ENCODE assay signal across 12 cellular contexts in genomic region chr12:1972856-1973317, GRCh38. TPM values are rescaled to one million over a fixed set of nuclear protein-coding genes. Genes with fewer than 3 reads are reported as not detected.
DNase-seq lines count a peak whose midpoint lies in the region; ATAC-seq and TF ChIP-seq lines count a peak whose summit lies in the region.
"Had no signal": no experiment of that assay in that cellular context is flagged by ENCODE, and none has a peak within 500 bp of the region (broad histone marks: within the 10 kb centered on the region; RNA-seq: fewer than 3 reads in every experiment).

No MANE protein-coding gene starts in this region.

- no peaks in the 10 kb centered on the region for H3K36me3 ChIP-seq in thyroid gland

- peak; percentile 21 for DNase-seq in M059J (ENCODE audit: low read depth)
- DNase-seq in fibroblast of mammary gland (ENCODE audit: low read depth): peak; percentile 53
- no peak for DNase-seq in mesothelial cell of epicardium (ENCODE audit: low spot score in 2 of 2, unreplicated experiment in 2 of 2)
- peak; percentile 71 to 82 for DNase-seq in thyroid gland
- DNase-seq in stimulated activated naive CD8-positive, alpha-beta T cell treated with anti-CD3 and anti-CD28 coated beads, Interleukin-15, amount 100 ng/mL, for 72 hours: no peak
- DNase-seq in stimulated activated CD4-positive, alpha-beta T cell treated with anti-CD3 and anti-CD28 coated beads, Interleukin-2, amount 100 ng/mL, for 24 hours: no peak
- DNase-seq in activated naive CD4-positive, alpha-beta T cell treated with anti-CD3 and anti-CD28 coated beads, Interleukin-2, amount 50 U/mL, for 72 hours (ENCODE audit: low spot score in 2 of 2): no peak
- DNase-seq in KG1 (lab: John Stamatoyannopoulos, UW): no peak
- DNase-seq: activated T-cell treated with anti-CD3 and anti-CD28 coated beads for 4 hours, DMS79 treated with DMSO at 0.1 percent for 48 hours had no signal

- TF ChIP-seq POLR2A in thyroid gland (IDR thresholded peaks at IDR 0.05): peak in 1 of 2 donors; percentile 49

- H3K27ac ChIP-seq in thyroid gland: peak overlapping the region; percentile 54 to 88 (median 74)

- 18 to 34% methylated on average over 9 of the region's 9 CpGs for WGBS in thyroid gland, 2 donors

- intact Hi-C loops in thyroid gland (cut with DNase I): no loop called here

- H3K9me3 ChIP-seq in thyroid gland: no peaks in the 10 kb centered on the region

- H3K4me3 Mint-ChIP-seq in mesothelial cell of epicardium: peak overlapping the region; percentile 5
- no peak overlapping the region for H3K4me3 Mint-ChIP-seq in stimulated activated naive CD8-positive, alpha-beta T cell treated with anti-CD3 and anti-CD28 coated beads, Interleukin-15, amount 100 ng/mL, for 72 hours
- H3K4me3 Mint-ChIP-seq: natural killer cell treated with Interleukin-12 subunit alpha and Interleukin-12 subunit beta and Interleukin-15 and Interleukin-18, amount 100 ng/mL, for 72 hours had no signal

- peak overlapping the region; percentile 31 for H3K27ac Mint-ChIP-seq in mesothelial cell of epicardium
- H3K27ac Mint-ChIP-seq in stimulated activated naive CD8-positive, alpha-beta T cell treated with anti-CD3 and anti-CD28 coated beads, Interleukin-15, amount 100 ng/mL, for 72 hours: peak overlapping the region in 1 of 2 donors; percentile 30
- H3K27ac Mint-ChIP-seq in activated naive CD4-positive, alpha-beta T cell treated with anti-CD3 and anti-CD28 coated beads, Interleukin-2, amount 50 U/mL, for 72 hours: no peak overlapping the region
- H3K27ac Mint-ChIP-seq: natural killer cell treated with Interleukin-12 subunit alpha and Interleukin-12 subunit beta and Interleukin-15 and Interleukin-18, amount 100 ng/mL, for 72 hours had no signal

- H3K27me3 Mint-ChIP-seq in mesothelial cell of epicardium (ENCODE audit: low read depth): no peaks in the 10 kb centered on the region
- no peaks in the 10 kb centered on the region for H3K27me3 Mint-ChIP-seq in stimulated activated naive CD8-positive, alpha-beta T cell treated with anti-CD3 and anti-CD28 coated beads, Interleukin-15, amount 100 ng/mL, for 72 hours
- H3K27me3 Mint-ChIP-seq: natural killer cell treated with Interleukin-12 subunit alpha and Interleukin-12 subunit beta and Interleukin-15 and Interleukin-18, amount 100 ng/mL, for 72 hours had no signal

- H3K27me3 ChIP-seq in thyroid gland: no peaks in the 10 kb centered on the region

- no peak for ATAC-seq in stimulated activated naive CD8-positive, alpha-beta T cell treated with anti-CD3 and anti-CD28 coated beads, Interleukin-15, amount 100 ng/mL, for 72 hours
- no peak for ATAC-seq in activated naive CD4-positive, alpha-beta T cell treated with anti-CD3 and anti-CD28 coated beads, Interleukin-2, amount 50 U/mL, for 72 hours
- ATAC-seq: natural killer cell treated with Interleukin-12 subunit alpha and Interleukin-12 subunit beta and Interleukin-15 and Interleukin-18, amount 100 ng/mL, for 72 hours had no signal

- H3K4me1 ChIP-seq in thyroid gland: peaks cover 7 to 11% of the 10 kb centered on the region in 2 donors

- peaks cover 38% of the 10 kb centered on the region for H3K4me1 Mint-ChIP-seq in mesothelial cell of epicardium
- H3K4me1 Mint-ChIP-seq in stimulated activated naive CD8-positive, alpha-beta T cell treated with anti-CD3 and anti-CD28 coated beads, Interleukin-15, amount 100 ng/mL, for 72 hours: no peaks in the 10 kb centered on the region

- no peaks in the 10 kb centered on the region for H3K9me3 Mint-ChIP-seq in mesothelial cell of epicardium
- H3K9me3 Mint-ChIP-seq in stimulated activated naive CD8-positive, alpha-beta T cell treated with anti-CD3 and anti-CD28 coated beads, Interleukin-15, amount 100 ng/mL, for 72 hours: no peaks in the 10 kb centered on the region
- no peaks in the 10 kb centered on the region for H3K9me3 Mint-ChIP-seq in activated naive CD4-positive, alpha-beta T cell treated with anti-CD3 and anti-CD28 coated beads, Interleukin-2, amount 50 U/mL, for 72 hours
- H3K9me3 Mint-ChIP-seq: natural killer cell treated with Interleukin-12 subunit alpha and Interleukin-12 subunit beta and Interleukin-15 and Interleukin-18, amount 100 ng/mL, for 72 hours had no signal

- TF ChIP-seq CTCF in fibroblast of mammary gland (conservative IDR thresholded peaks at IDR 0.05; ENCODE audit: control insufficient read depth, insufficient read depth, low read depth, low read length) (no peak), mesothelial cell of epicardium (IDR thresholded peaks at IDR 0.05; ENCODE audit: unreplicated experiment) (no peak), thyroid gland (IDR thresholded peaks at IDR 0.05) (no peak)

- H3K36me3 Mint-ChIP-seq in mesothelial cell of epicardium: no peaks in the 10 kb centered on the region
- no peaks in the 10 kb centered on the region for H3K36me3 Mint-ChIP-seq in activated naive CD4-positive, alpha-beta T cell treated with anti-CD3 and anti-CD28 coated beads, Interleukin-2, amount 50 U/mL, for 72 hours
- H3K36me3 Mint-ChIP-seq: natural killer cell treated with Interleukin-12 subunit alpha and Interleukin-12 subunit beta and Interleukin-15 and Interleukin-18, amount 100 ng/mL, for 72 hours had no signal

- H3K4me3 ChIP-seq in fibroblast of mammary gland (ENCODE audit: control insufficient read depth, low read depth, low read length) (no peak overlapping the region), thyroid gland (replicated peaks in 1 of 3) (no peak overlapping the region)

RNA-seq across cellular contexts. Expression of gene DCP1B, which starts 31.4 kb away (rescaled TPM):
- 12.6 and 12.9 TPM in 2 replicates for total RNA-seq in M059J (2014; rRNA removed; shearing (Covaris generic))
- 19.8 to 22.9 TPM (median 21.4 TPM) in 3 replicates for total RNA-seq in mesothelial cell of epicardium
- 10 to 100 TPM; 20.1 to 22.9 (median 21.1) TPM for total RNA-seq in thyroid gland
- 10 to 100 TPM in 1 of 2 donors, 1 to 10 TPM in 1; 9.0 to 13.6 TPM for total RNA-seq in activated naive CD4-positive, alpha-beta T cell treated with anti-CD3 and anti-CD28 coated beads, Interleukin-2, amount 50 U/mL, for 72 hours

RNA-seq across cellular contexts. Expression of gene CACNA2D4, which starts 54.4 kb away (rescaled TPM):
- total RNA-seq in M059J (2014; rRNA removed; shearing (Covaris generic)): 0.15 and 0.91 TPM in 2 replicates
- total RNA-seq in mesothelial cell of epicardium (0.09 to 0.45 TPM (median 0.45 TPM) in 3 replicates), thyroid gland (1 to 10 TPM; 1.5 to 2.6 (median 2.0) TPM)
- total RNA-seq in activated naive CD4-positive, alpha-beta T cell treated with anti-CD3 and anti-CD28 coated beads, Interleukin-2, amount 50 U/mL, for 72 hours: 1 to 10 TPM; 3.8 to 5.4 TPM
- total RNA-seq: NCI-H460 had no signal

Comparison
In these comparisons a context has a peak if more than half of its experiments do, and no peak if none do; other contexts are left out.
1. DNase-seq: peak in M059J (single experiment), fibroblast of mammary gland (single experiment) and thyroid gland (2 of 2); none in mesothelial cell of epicardium (0 of 2), stimulated activated naive CD8-positive, alpha-beta T cell treated with anti-CD3 and anti-CD28 coated beads, Interleukin-15, amount 100 ng/mL, for 72 hours (0 of 2), stimulated activated CD4-positive, alpha-beta T cell treated with anti-CD3 and anti-CD28 coated beads, Interleukin-2, amount 100 ng/mL, for 24 hours (0 of 2), activated naive CD4-positive, alpha-beta T cell treated with anti-CD3 and anti-CD28 coated beads, Interleukin-2, amount 50 U/mL, for 72 hours (0 of 2) and KG1 (single experiment).